2 cellular contexts compared by ENCODE assay signal in the genomic region with DNA sequence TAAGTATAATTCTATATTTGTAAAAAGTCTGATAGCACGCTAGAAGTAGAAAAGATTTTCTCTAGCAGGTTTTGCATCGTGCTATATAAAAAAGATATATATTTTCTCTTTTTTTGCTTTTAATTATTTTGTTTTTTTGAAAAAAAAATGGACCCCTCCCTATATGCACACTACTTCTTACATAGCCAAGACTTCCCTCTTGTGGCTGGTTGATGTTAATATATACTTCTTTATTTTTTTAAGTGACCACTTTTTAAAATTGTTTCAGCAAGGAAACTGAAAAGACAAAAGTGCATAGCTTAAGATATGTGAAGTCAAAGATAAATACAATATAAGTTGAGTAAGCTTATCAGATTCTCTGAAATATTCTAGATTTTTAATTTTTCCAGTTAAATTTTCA.
TF ChIP-seq lines count a peak whose summit lies in the region.

No MANE protein-coding gene starts in this region.

TF ChIP-seq in IMR-90, 13 proteins besides CTCF, POLR2A, EP300 and RAD21 (continued from another document):
- TF ChIP-seq FOS (IDR thresholded peaks at IDR 0.05; ENCODE audit: low read depth, low read length) (no peak), BHLHE40 (IDR thresholded peaks at IDR 0.05; ENCODE audit: low read depth, low read length) (no peak), CEBPB (IDR thresholded peaks at IDR 0.05; ENCODE audit: low read depth, low read length) (no peak), MAZ (IDR thresholded peaks at IDR 0.05; ENCODE audit: borderline replicate concordance, low read depth, low read length) (no peak)

TF ChIP-seq in SK-N-SH, 30 proteins besides CTCF, POLR2A, EP300 and RAD21 (continued from another document):
- TF ChIP-seq, protein P1, sequence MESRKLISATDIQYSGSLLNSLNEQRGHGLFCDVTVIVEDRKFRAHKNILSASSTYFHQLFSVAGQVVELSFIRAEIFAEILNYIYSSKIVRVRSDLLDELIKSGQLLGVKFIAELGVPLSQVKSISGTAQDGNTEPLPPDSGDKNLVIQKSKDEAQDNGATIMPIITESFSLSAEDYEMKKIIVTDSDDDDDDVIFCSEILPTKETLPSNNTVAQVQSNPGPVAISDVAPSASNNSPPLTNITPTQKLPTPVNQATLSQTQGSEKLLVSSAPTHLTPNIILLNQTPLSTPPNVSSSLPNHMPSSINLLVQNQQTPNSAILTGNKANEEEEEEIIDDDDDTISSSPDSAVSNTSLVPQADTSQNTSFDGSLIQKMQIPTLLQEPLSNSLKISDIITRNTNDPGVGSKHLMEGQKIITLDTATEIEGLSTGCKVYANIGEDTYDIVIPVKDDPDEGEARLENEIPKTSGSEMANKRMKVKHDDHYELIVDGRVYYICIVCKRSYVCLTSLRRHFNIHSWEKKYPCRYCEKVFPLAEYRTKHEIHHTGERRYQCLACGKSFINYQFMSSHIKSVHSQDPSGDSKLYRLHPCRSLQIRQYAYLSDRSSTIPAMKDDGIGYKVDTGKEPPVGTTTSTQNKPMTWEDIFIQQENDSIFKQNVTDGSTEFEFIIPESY (IDR thresholded peaks at IDR 0.05; ENCODE audit: borderline replicate concordance, low read depth): no peak
- no peak for TF ChIP-seq RFX5 (IDR thresholded peaks at IDR 0.05; ENCODE audit: low read length)
- TF ChIP-seq NRF1 (IDR thresholded peaks at IDR 0.05; ENCODE audit: low read depth, low read length): no peak
- no peak for TF ChIP-seq SIN3A (IDR thresholded peaks at IDR 0.05; ENCODE audit: borderline replicate concordance, low read depth, low read length)
- no peak for TF ChIP-seq CHD2 (IDR thresholded peaks at IDR 0.05; ENCODE audit: low read length, partially characterized antibody)
- no peak for TF ChIP-seq RCOR1 (IDR thresholded peaks at IDR 0.05; ENCODE audit: low read length)
- no peak for TF ChIP-seq MXI1 (IDR thresholded peaks at IDR 0.05; ENCODE audit: low read depth, low read length)
- TF ChIP-seq YY1 (IDR thresholded peaks at IDR 0.05; ENCODE audit: low read depth): no peak
- TF ChIP-seq JUND (IDR thresholded peaks at IDR 0.05): no peak
- TF ChIP-seq POLR2AphosphoS5 (IDR thresholded peaks at IDR 0.05; ENCODE audit: low read depth, low read length): no peak
- TF ChIP-seq, protein P2, sequence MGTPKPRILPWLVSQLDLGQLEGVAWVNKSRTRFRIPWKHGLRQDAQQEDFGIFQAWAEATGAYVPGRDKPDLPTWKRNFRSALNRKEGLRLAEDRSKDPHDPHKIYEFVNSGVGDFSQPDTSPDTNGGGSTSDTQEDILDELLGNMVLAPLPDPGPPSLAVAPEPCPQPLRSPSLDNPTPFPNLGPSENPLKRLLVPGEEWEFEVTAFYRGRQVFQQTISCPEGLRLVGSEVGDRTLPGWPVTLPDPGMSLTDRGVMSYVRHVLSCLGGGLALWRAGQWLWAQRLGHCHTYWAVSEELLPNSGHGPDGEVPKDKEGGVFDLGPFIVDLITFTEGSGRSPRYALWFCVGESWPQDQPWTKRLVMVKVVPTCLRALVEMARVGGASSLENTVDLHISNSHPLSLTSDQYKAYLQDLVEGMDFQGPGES (IDR thresholded peaks at IDR 0.05; ENCODE audit: low read depth, low read length): no peak
TF ChIP-seq in SK-N-SH: peak in this region for 0.
